In the genomic region with DNA sequence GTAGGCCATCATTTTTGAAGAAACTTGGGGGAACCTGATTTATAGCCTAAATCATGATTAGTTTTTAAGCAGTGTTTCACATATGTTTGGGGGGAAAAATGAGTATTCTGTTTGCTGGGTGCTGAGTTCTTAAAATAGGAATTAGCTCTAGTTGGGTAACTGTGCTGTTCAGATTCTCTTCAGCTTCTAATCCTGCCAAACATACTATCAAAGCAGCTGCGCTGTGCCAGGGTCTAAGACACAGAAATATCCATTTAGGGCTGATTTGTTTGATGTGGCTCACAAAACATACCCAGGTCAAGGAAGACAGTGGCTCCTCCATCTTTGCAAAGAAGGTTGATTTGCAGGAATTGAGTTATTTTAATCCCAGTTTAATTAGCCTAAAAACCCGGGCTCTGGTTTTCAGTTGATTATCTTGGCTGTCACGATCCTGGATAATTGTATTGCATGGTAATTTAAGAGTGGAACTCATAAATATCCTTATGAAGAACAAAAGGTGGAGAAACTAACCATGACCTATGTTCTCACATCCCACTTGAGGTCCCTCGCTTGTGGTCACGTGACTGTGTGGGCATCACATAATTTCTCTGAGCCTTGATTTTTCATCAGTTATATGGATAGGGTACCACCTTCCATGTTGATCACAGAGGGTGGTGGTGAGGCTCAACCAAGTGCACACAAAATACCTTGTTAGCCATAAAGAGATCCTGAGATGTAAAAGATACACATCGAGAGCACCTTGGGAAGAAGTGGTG, we compare ENCODE assay signal across 1 cellular context.
TF ChIP-seq lines count a peak whose summit lies in the region.

No MANE protein-coding gene starts in this region.

TF ChIP-seq in GM23338, 12 proteins besides CTCF, POLR2A, EP300 and RAD21:
- TF ChIP-seq, protein P1, sequence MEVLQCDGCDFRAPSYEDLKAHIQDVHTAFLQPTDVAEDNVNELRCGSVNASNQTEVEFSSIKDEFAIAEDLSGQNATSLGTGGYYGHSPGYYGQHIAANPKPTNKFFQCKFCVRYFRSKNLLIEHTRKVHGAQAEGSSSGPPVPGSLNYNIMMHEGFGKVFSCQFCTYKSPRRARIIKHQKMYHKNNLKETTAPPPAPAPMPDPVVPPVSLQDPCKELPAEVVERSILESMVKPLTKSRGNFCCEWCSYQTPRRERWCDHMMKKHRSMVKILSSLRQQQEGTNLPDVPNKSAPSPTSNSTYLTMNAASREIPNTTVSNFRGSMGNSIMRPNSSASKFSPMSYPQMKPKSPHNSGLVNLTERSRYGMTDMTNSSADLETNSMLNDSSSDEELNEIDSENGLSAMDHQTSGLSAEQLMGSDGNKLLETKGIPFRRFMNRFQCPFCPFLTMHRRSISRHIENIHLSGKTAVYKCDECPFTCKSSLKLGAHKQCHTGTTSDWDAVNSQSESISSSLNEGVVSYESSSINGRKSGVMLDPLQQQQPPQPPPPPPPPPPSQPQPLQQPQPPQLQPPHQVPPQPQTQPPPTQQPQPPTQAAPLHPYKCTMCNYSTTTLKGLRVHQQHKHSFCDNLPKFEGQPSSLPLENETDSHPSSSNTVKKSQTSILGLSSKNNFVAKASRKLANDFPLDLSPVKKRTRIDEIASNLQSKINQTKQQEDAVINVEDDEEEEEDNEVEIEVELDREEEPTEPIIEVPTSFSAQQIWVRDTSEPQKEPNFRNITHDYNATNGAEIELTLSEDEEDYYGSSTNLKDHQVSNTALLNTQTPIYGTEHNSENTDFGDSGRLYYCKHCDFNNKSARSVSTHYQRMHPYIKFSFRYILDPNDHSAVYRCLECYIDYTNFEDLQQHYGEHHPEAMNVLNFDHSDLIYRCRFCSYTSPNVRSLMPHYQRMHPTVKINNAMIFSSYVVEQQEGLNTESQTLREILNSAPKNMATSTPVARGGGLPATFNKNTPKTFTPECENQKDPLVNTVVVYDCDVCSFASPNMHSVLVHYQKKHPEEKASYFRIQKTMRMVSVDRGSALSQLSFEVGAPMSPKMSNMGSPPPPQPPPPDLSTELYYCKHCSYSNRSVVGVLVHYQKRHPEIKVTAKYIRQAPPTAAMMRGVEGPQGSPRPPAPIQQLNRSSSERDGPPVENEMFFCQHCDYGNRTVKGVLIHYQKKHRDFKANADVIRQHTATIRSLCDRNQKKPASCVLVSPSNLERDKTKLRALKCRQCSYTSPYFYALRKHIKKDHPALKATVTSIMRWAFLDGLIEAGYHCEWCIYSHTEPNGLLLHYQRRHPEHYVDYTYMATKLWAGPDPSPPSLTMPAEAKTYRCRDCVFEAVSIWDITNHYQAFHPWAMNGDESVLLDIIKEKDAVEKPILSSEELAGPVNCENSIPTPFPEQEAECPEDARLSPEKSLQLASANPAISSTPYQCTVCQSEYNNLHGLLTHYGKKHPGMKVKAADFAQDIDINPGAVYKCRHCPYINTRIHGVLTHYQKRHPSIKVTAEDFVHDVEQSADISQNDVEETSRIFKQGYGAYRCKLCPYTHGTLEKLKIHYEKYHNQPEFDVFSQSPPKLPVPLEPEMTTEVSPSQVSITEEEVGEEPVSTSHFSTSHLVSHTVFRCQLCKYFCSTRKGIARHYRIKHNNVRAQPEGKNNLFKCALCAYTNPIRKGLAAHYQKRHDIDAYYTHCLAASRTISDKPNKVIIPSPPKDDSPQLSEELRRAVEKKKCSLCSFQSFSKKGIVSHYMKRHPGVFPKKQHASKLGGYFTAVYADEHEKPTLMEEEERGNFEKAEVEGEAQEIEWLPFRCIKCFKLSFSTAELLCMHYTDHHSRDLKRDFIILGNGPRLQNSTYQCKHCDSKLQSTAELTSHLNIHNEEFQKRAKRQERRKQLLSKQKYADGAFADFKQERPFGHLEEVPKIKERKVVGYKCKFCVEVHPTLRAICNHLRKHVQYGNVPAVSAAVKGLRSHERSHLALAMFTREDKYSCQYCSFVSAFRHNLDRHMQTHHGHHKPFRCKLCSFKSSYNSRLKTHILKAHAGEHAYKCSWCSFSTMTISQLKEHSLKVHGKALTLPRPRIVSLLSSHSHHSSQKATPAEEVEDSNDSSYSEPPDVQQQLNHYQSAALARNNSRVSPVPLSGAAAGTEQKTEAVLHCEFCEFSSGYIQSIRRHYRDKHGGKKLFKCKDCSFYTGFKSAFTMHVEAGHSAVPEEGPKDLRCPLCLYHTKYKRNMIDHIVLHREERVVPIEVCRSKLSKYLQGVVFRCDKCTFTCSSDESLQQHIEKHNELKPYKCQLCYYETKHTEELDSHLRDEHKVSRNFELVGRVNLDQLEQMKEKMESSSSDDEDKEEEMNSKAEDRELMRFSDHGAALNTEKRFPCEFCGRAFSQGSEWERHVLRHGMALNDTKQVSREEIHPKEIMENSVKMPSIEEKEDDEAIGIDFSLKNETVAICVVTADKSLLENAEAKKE (CRISPR knock-in tag; IDR thresholded peaks at IDR 0.05), result no peak
- TF ChIP-seq, protein P2, sequence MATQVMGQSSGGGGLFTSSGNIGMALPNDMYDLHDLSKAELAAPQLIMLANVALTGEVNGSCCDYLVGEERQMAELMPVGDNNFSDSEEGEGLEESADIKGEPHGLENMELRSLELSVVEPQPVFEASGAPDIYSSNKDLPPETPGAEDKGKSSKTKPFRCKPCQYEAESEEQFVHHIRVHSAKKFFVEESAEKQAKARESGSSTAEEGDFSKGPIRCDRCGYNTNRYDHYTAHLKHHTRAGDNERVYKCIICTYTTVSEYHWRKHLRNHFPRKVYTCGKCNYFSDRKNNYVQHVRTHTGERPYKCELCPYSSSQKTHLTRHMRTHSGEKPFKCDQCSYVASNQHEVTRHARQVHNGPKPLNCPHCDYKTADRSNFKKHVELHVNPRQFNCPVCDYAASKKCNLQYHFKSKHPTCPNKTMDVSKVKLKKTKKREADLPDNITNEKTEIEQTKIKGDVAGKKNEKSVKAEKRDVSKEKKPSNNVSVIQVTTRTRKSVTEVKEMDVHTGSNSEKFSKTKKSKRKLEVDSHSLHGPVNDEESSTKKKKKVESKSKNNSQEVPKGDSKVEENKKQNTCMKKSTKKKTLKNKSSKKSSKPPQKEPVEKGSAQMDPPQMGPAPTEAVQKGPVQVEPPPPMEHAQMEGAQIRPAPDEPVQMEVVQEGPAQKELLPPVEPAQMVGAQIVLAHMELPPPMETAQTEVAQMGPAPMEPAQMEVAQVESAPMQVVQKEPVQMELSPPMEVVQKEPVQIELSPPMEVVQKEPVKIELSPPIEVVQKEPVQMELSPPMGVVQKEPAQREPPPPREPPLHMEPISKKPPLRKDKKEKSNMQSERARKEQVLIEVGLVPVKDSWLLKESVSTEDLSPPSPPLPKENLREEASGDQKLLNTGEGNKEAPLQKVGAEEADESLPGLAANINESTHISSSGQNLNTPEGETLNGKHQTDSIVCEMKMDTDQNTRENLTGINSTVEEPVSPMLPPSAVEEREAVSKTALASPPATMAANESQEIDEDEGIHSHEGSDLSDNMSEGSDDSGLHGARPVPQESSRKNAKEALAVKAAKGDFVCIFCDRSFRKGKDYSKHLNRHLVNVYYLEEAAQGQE (IDR thresholded peaks at IDR 0.05; ENCODE audit: unreplicated experiment), result no peak
- TF ChIP-seq, protein P3, sequence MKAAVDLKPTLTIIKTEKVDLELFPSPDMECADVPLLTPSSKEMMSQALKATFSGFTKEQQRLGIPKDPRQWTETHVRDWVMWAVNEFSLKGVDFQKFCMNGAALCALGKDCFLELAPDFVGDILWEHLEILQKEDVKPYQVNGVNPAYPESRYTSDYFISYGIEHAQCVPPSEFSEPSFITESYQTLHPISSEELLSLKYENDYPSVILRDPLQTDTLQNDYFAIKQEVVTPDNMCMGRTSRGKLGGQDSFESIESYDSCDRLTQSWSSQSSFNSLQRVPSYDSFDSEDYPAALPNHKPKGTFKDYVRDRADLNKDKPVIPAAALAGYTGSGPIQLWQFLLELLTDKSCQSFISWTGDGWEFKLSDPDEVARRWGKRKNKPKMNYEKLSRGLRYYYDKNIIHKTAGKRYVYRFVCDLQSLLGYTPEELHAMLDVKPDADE (IDR thresholded peaks at IDR 0.05), result no peak
- TF ChIP-seq NANOG (IDR thresholded peaks at IDR 0.05; ENCODE audit: borderline replicate concordance) (no peak), JUNB (IDR thresholded peaks at IDR 0.05; ENCODE audit: unreplicated experiment) (no peak), EZH2phosphoT487 (IDR thresholded peaks at IDR 0.05; ENCODE audit: unreplicated experiment) (no peak), ZNF331 (CRISPR knock-in tag; IDR thresholded peaks at IDR 0.05; ENCODE audit: low read depth) (no peak), EZH2 (IDR thresholded peaks at IDR 0.05; ENCODE audit: low read depth, unreplicated experiment) (no peak), STAT1 (IDR thresholded peaks at IDR 0.05; ENCODE audit: unreplicated experiment) (no peak), ZNF114 (CRISPR knock-in tag; IDR thresholded peaks at IDR 0.05) (no peak), POLR2AphosphoS5 (IDR thresholded peaks at IDR 0.05; ENCODE audit: low read depth) (no peak), CREB1 (CRISPR knock-in tag; IDR thresholded peaks at IDR 0.05; ENCODE audit: low read depth) (no peak)
TF ChIP-seq in GM23338: peak in this region for 0.
